11 cellular contexts compared by ENCODE assay signal in the genomic region with DNA sequence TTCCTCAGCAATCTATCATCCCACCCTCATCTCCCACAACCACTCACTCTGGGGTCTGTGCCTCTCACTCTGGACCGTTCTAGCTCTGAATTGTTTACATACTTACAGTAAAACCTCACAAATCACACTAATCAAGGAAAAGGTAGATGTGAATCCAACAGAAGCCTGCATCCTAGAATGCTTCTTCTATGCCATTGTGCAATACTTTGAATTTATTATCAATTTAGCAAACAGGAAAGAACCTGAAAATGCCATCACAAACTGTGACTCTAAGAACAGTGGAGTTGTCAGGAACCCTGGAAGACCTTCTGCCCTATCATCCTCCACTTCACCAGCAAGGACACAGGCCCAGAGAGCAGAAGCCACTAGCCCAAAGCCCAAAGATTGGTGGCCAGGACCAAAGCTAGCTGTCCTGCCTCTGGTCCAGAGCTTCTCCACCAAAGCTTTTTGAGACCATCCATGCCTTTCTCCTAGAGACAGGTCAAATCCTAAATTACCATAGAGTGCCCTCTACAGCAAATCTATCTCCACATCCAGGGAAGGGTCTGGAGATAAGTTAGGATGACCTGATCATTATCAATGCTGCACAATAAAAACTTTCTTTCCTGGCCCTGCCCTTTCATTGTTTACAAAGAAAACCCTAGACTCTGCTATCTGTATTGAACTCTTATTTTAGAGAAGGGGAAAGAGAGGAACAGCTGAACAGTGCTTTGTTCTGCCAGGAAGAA. TPM values are rescaled to one million over a fixed set of nuclear protein-coding genes. Genes with fewer than 3 reads are reported as not detected.
DNase-seq lines count a peak whose midpoint lies in the region; ATAC-seq and TF ChIP-seq lines count a peak whose summit lies in the region.
"Had no signal": no experiment of that assay in that cellular context is flagged by ENCODE, and none has a peak within 500 bp of the region (broad histone marks: within the 10 kb centered on the region; RNA-seq: fewer than 3 reads in every experiment).

No MANE protein-coding gene starts in this region.

- H3K36me3 ChIP-seq in esophagus (ENCODE audit: control insufficient read depth in 2 of 2, insufficient read depth in 2 of 2, low read length in 1 of 2) = no peaks in the 10 kb centered on the region
- H3K36me3 ChIP-seq in upper lobe of left lung = no peaks in the 10 kb centered on the region

- no peak overlapping the region for H3K27ac Mint-ChIP-seq in activated naive CD8-positive, alpha-beta T cell
- H3K27ac Mint-ChIP-seq in activated naive CD8-positive, alpha-beta T cell treated with anti-CD3 and anti-CD28 coated beads, Interleukin-2, amount 50 U/mL, for 24 hours = no peak overlapping the region
- peak overlapping the region in 1 of 2 donors; percentile 6 for H3K27ac Mint-ChIP-seq in natural killer cell

- WGBS in esophagus, 2 donors = 58 to 74% methylated on average over 1 of the region's 1 CpG
- 46 to 60% methylated on average over 1 of the region's 1 CpG for WGBS in upper lobe of left lung, 2 donors

- H3K9me3 ChIP-seq in esophagus (ENCODE audit: control insufficient read depth in 2 of 2, insufficient read depth in 1 of 2, low read depth in 1 of 2, low read length in 1 of 2) = no peaks in the 10 kb centered on the region
- peaks cover 0 to under 1% (median 0%) of the 10 kb centered on the region in 4 donors for H3K9me3 ChIP-seq in upper lobe of left lung

- H3K4me1 ChIP-seq in esophagus (ENCODE audit: control insufficient read depth in 2 of 2, insufficient read depth in 2 of 2, low read length in 1 of 2) = no peaks in the 10 kb centered on the region
- H3K4me1 ChIP-seq in upper lobe of left lung = peaks cover 4 to 27% (median 9%) of the 10 kb centered on the region in 4 donors

- no peaks in the 10 kb centered on the region for H3K9me3 Mint-ChIP-seq in activated naive CD8-positive, alpha-beta T cell (ENCODE audit: low read depth)
- no peaks in the 10 kb centered on the region for H3K9me3 Mint-ChIP-seq in activated naive CD8-positive, alpha-beta T cell treated with anti-CD3 and anti-CD28 coated beads, Interleukin-2, amount 50 U/mL, for 24 hours
- no peaks in the 10 kb centered on the region for H3K9me3 Mint-ChIP-seq in natural killer cell
- H3K9me3 Mint-ChIP-seq: central memory CD8-positive, alpha-beta T cell had no signal

- H3K27me3 ChIP-seq in esophagus (ENCODE audit: control insufficient read depth in 1 of 2, insufficient read depth in 2 of 2, low read length in 2 of 2) (no peaks in the 10 kb centered on the region), upper lobe of left lung (no peaks in the 10 kb centered on the region)

- peaks cover 1% of the 10 kb centered on the region for H3K27me3 Mint-ChIP-seq in activated naive CD8-positive, alpha-beta T cell
- H3K27me3 Mint-ChIP-seq in activated naive CD8-positive, alpha-beta T cell treated with anti-CD3 and anti-CD28 coated beads, Interleukin-2, amount 50 U/mL, for 24 hours = peaks cover 13% of the 10 kb centered on the region
- peaks cover 0 to 13% of the 10 kb centered on the region in 2 donors for H3K27me3 Mint-ChIP-seq in natural killer cell (ENCODE audit: low read depth in 2 of 2)

- H3K4me3 Mint-ChIP-seq in activated naive CD8-positive, alpha-beta T cell = peak overlapping the region; percentile 28
- no peak overlapping the region for H3K4me3 Mint-ChIP-seq in activated naive CD8-positive, alpha-beta T cell treated with anti-CD3 and anti-CD28 coated beads, Interleukin-2, amount 50 U/mL, for 24 hours
- H3K4me3 Mint-ChIP-seq in natural killer cell = peak overlapping the region; percentile 65

- TF ChIP-seq CTCF in natural killer cell (IDR thresholded peaks at IDR 0.05) = no peak
- TF ChIP-seq CTCF in upper lobe of left lung (IDR thresholded peaks at IDR 0.05) = no peak

- no peak for ATAC-seq in activated naive CD8-positive, alpha-beta T cell treated with anti-CD3 and anti-CD28 coated beads, Interleukin-2, amount 50 U/mL, for 24 hours
- ATAC-seq in natural killer cell (no peak), upper lobe of left lung (ENCODE audit: low FRiP score in 2 of 2) (no peak)

- DNase-seq in activated naive CD8-positive, alpha-beta T cell treated with anti-CD3 and anti-CD28 coated beads, Interleukin-2, amount 50 U/mL, for 24 hours = no peak
- DNase-seq in natural killer cell (no peak), upper lobe of left lung (no peak), SIG-M5 treated with dmso at 0.1 percent for 504 hours (lab: John Stamatoyannopoulos, UW; ENCODE audit: unreplicated experiment) (no peak), NCI-H774 (lab: John Stamatoyannopoulos, UW) (no peak), T-helper 2 cell (no peak)
- DNase-seq: activated effector memory CD4-positive, alpha-beta T cell treated with Interleukin-2 at 50 U/mL for 16 hours; posterior cingulate gyrus had no signal

- peak overlapping the region; percentile 47 to 87 for H3K27ac ChIP-seq in esophagus (ENCODE audit: low read depth in 2 of 2, low read length in 1 of 2)
- H3K27ac ChIP-seq in upper lobe of left lung = peak overlapping the region; percentile 81 to 93 (median 88)

- no peak for TF ChIP-seq POLR2A in upper lobe of left lung (IDR thresholded peaks at IDR 0.05)

- H3K4me3 ChIP-seq in esophagus (ENCODE audit: low read depth in 1 of 2, low read length in 2 of 2) (peak overlapping the region in 1 of 2 donors; percentile 74), upper lobe of left lung (peak overlapping the region in 3 of 4 donors; percentile 78 to 86 (median 84))

- H3K36me3 Mint-ChIP-seq in activated naive CD8-positive, alpha-beta T cell = no peaks in the 10 kb centered on the region
- H3K36me3 Mint-ChIP-seq in activated naive CD8-positive, alpha-beta T cell treated with anti-CD3 and anti-CD28 coated beads, Interleukin-2, amount 50 U/mL, for 24 hours (ENCODE audit: low read depth) = no peaks in the 10 kb centered on the region
- no peaks in the 10 kb centered on the region for H3K36me3 Mint-ChIP-seq in natural killer cell

- peaks cover 12% of the 10 kb centered on the region for H3K4me1 Mint-ChIP-seq in activated naive CD8-positive, alpha-beta T cell (ENCODE audit: low read depth)
- H3K4me1 Mint-ChIP-seq in activated naive CD8-positive, alpha-beta T cell treated with anti-CD3 and anti-CD28 coated beads, Interleukin-2, amount 50 U/mL, for 24 hours = peaks cover 7% of the 10 kb centered on the region
- H3K4me1 Mint-ChIP-seq in natural killer cell = peaks cover 14 to 15% of the 10 kb centered on the region in 2 donors

- TF ChIP-seq EP300 in upper lobe of left lung (IDR thresholded peaks at IDR 0.05) = no peak

- intact Hi-C loops in natural killer cell (cut with micrococcal nuclease) = no loop called here

RNA-seq across cellular contexts. Expression of a gene that starts 2.4 kb away (rescaled TPM):
- 10 to 100 TPM; 32.7 to 66.3 TPM for polyA plus RNA-seq in esophagus
- total RNA-seq in natural killer cell (1 to 10 TPM; 2.4 to 5.4 (median 2.8) TPM), upper lobe of left lung (100 to 1,000 TPM in 1 of 6 donors, 10 to 100 TPM in 5; 45.8 to 116 (median 71.7) TPM)

Comparison
In these comparisons a context has a peak if more than half of its experiments do, and no peak if none do; other contexts are left out.
1. RNA of a gene that starts 2.4 kb away (total RNA-seq): 45.8 to 116 TPM in upper lobe of left lung; 2.4 to 5.4 TPM in natural killer cell; every median in the first group is over 4 times any median in the second.